In genomic region chr20:52552181-52552872, GRCh38 we compare ENCODE assay signal across 19 cellular contexts.
DNase-seq lines count a peak whose midpoint lies in the region; ATAC-seq and TF ChIP-seq lines count a peak whose summit lies in the region.
"Had no signal": no experiment of that assay in that cellular context is flagged by ENCODE, and none has a peak within 500 bp of the region (broad histone marks: within the 10 kb centered on the region; RNA-seq: fewer than 3 reads in every experiment).

No MANE protein-coding gene starts in this region.

- TF ChIP-seq CTCF in GM23338 (conservative IDR thresholded peaks at IDR 0.05; ENCODE audit: low read depth in 2 of 2): no peak
- no peak for TF ChIP-seq CTCF in fibroblast of lung (conservative IDR thresholded peaks at IDR 0.05 in 1 of 2, IDR thresholded peaks at IDR 0.05 in 1 of 2; ENCODE audit: low read depth in 1 of 2, low read length in 2 of 2)
- TF ChIP-seq CTCF in type B pancreatic cell (conservative IDR thresholded peaks at IDR 0.05): no peak
- TF ChIP-seq CTCF in gastrocnemius medialis (IDR thresholded peaks at IDR 0.05 in 4 of 5, conservative IDR thresholded peaks at IDR 0.05 in 1 of 5): no peak

- in situ Hi-C loops in gastrocnemius medialis (cut with MboI; ENCODE audit: low sequenced_read_pairs in 4 of 4): no loop called here

- H3K27ac ChIP-seq in GM23338 (ENCODE audit: low read depth) (0 out of 2 replicates have a peak overlapping the region, but pooled peaks have one; percentile 61), fibroblast of lung (ENCODE audit: insufficient read depth, low read length) (no peak overlapping the region), gastrocnemius medialis (no peak overlapping the region)
- H3K27ac ChIP-seq: lower lobe of right lung, transverse colon had no signal

- H3K36me3 Mint-ChIP-seq in GM23338 (ENCODE audit: low read depth) (peaks cover 3% of the 10 kb centered on the region; the same call in 1 of the 3 replicates), type B pancreatic cell (no peaks in the 10 kb centered on the region)

- no peaks in the 10 kb centered on the region for H4K20me1 ChIP-seq in GM23338 (replicated peaks; ENCODE audit: insufficient read depth)
- H4K20me1 ChIP-seq in fibroblast of lung (ENCODE audit: control insufficient read depth, extremely low read depth, insufficient read depth, low read length): no peaks in the 10 kb centered on the region

- peak overlapping the region; percentile 54; the same call in 1 of the 2 replicates for H2AFZ ChIP-seq in GM23338
- H2AFZ ChIP-seq in fibroblast of lung (ENCODE audit: low read length): no peak overlapping the region

- ATAC-seq in GM23338: peak; percentile 76
- ATAC-seq in gastrocnemius medialis: no peak
- ATAC-seq: esophagus mucosa, lower lobe of right lung had no signal

- H3K9me3 ChIP-seq in fibroblast of lung (ENCODE audit: control insufficient read depth, insufficient read depth, low read depth, low read length): no peaks in the 10 kb centered on the region
- no peaks in the 10 kb centered on the region for H3K9me3 ChIP-seq in gastrocnemius medialis
- H3K9me3 ChIP-seq: lower lobe of right lung, transverse colon had no signal

- no peaks in the 10 kb centered on the region for H3K9me2 ChIP-seq in GM23338 (ENCODE audit: insufficient read depth)

- no peak overlapping the region for H3K9ac ChIP-seq in fibroblast of lung (ENCODE audit: insufficient read depth, low read length)

- no peak overlapping the region for H3K4me3 Mint-ChIP-seq in GM23338
- H3K4me3 Mint-ChIP-seq in type B pancreatic cell: no peak overlapping the region
- H3K4me3 Mint-ChIP-seq: activated naive CD8-positive, alpha-beta T cell; neural crest cell; T-helper 1 cell treated with Interleukin-12 subunit alpha and Interleukin-12 subunit beta and Interleukin-4 antibody, amounts not matched to agents 30 μg/mL and 1 μg/mL, for 36 hours had no signal

- H3K27me3 Mint-ChIP-seq in GM23338 (ENCODE audit: insufficient read depth, low read depth, poor library complexity) (no peaks in the 10 kb centered on the region), type B pancreatic cell (peaks cover 17% of the 10 kb centered on the region)
- H3K27me3 Mint-ChIP-seq: activated naive CD8-positive, alpha-beta T cell had no signal

- H3K27me3 ChIP-seq in GM23338 (ENCODE audit: insufficient read depth) (no peaks in the 10 kb centered on the region), fibroblast of lung (ENCODE audit: control insufficient read depth, insufficient read depth, low read length) (no peaks in the 10 kb centered on the region), gastrocnemius medialis (no peaks in the 10 kb centered on the region)
- H3K27me3 ChIP-seq: transverse colon had no signal

- H3K36me3 ChIP-seq in GM23338 (ENCODE audit: insufficient read depth) (no peaks in the 10 kb centered on the region), fibroblast of lung (ENCODE audit: control insufficient read depth, insufficient read depth, low read length) (no peaks in the 10 kb centered on the region), gastrocnemius medialis (no peaks in the 10 kb centered on the region)
- H3K36me3 ChIP-seq: lower lobe of right lung, transverse colon had no signal

- H3K9me3 Mint-ChIP-seq in GM23338 (peaks cover 11% of the 10 kb centered on the region; the same call in 2 of the 3 replicates), type B pancreatic cell (peaks cover 3% of the 10 kb centered on the region)

- H3F3A ChIP-seq in GM23338 (replicated peaks; ENCODE audit: low read depth): no peaks in the 10 kb centered on the region

- H3K4me1 Mint-ChIP-seq in GM23338 (peaks cover 13% of the 10 kb centered on the region), type B pancreatic cell (ENCODE audit: unreplicated experiment) (no peaks in the 10 kb centered on the region)
- H3K4me1 Mint-ChIP-seq: neural crest cell had no signal

- H3K27ac Mint-ChIP-seq in GM23338 (peak overlapping the region; percentile 28; the same call in 1 of the 2 replicates), type B pancreatic cell (no peak overlapping the region)
- H3K27ac Mint-ChIP-seq: activated naive CD8-positive, alpha-beta T cell; T-helper 1 cell treated with Interleukin-12 subunit alpha and Interleukin-12 subunit beta and Interleukin-4 antibody, amounts not matched to agents 30 μg/mL and 1 μg/mL, for 36 hours had no signal

- H3K79me2 ChIP-seq in GM23338 (replicated peaks; ENCODE audit: insufficient read depth) (no peaks in the 10 kb centered on the region), fibroblast of lung (ENCODE audit: control insufficient read depth, insufficient read depth, low read length) (no peaks in the 10 kb centered on the region)

- H3K4me3 ChIP-seq in GM23338 (no peak overlapping the region), fibroblast of lung (replicated peaks in 1 of 4; ENCODE audit: control extremely low read depth in 1 of 4, insufficient read depth in 1 of 4, low read depth in 3 of 4, low read length in 4 of 4) (no peak overlapping the region), skeletal muscle cell (ENCODE audit: low read depth, low read length) (no peak overlapping the region), gastrocnemius medialis (no peak overlapping the region)
- H3K4me3 ChIP-seq: lower lobe of right lung, transverse colon had no signal

- TF ChIP-seq POLR2A in gastrocnemius medialis (IDR thresholded peaks at IDR 0.05): no peak

- intact Hi-C loops in gastrocnemius medialis (cut with DNase I; ENCODE audit: low total_unique reads): no loop called here

- peak; percentile 38 for DNase-seq in GM23338 (ENCODE audit: low spot score)
- peak; percentile 66 for DNase-seq in RKO (ENCODE audit: low spot score)
- peak; percentile 22 to 89 for DNase-seq in fibroblast of lung (ENCODE audit: low read depth in 2 of 2)
- DNase-seq in skeletal muscle cell (ENCODE audit: low read depth): peak; percentile 32
- no peak for DNase-seq in stimulated activated naive CD4-positive, alpha-beta T cell (lab: John Stamatoyannopoulos, UW)
- DNase-seq in type B pancreatic cell (ENCODE audit: extremely low spot score, unreplicated experiment): no peak
- DNase-seq in gastrocnemius medialis: no peak
- DNase-seq in hippocampal formation (lab: John Stamatoyannopoulos, UW): no peak
- DNase-seq: activated T-cell treated with anti-CD3 and anti-CD28 coated beads for 4 hours, GDM1, KBM-7, lower lobe of right lung, NCI-H69, retina, transverse colon had no signal

- H3K4me2 ChIP-seq in GM23338: no peak overlapping the region
- no peak overlapping the region for H3K4me2 ChIP-seq in fibroblast of lung (ENCODE audit: extremely low read depth, insufficient read depth, low read length)

- H3K4me1 ChIP-seq in GM23338 (ENCODE audit: insufficient read depth) (peaks cover 10% of the 10 kb centered on the region), fibroblast of lung (ENCODE audit: control insufficient read depth, extremely low read depth, insufficient read depth, low read length) (no peaks in the 10 kb centered on the region), gastrocnemius medialis (no peaks in the 10 kb centered on the region)
- H3K4me1 ChIP-seq: lower lobe of right lung, transverse colon had no signal

TF ChIP-seq in GM23338, 12 proteins besides CTCF, POLR2A, EP300 and RAD21 (continues in another document):
- TF ChIP-seq EZH2phosphoT487 (IDR thresholded peaks at IDR 0.05; ENCODE audit: unreplicated experiment): no peak
- no peak for TF ChIP-seq REST (IDR thresholded peaks at IDR 0.05; ENCODE audit: unreplicated experiment)
- no peak for TF ChIP-seq STAT1 (IDR thresholded peaks at IDR 0.05; ENCODE audit: unreplicated experiment)
- no peak for TF ChIP-seq NANOG (IDR thresholded peaks at IDR 0.05; ENCODE audit: borderline replicate concordance)
- TF ChIP-seq JUNB (IDR thresholded peaks at IDR 0.05; ENCODE audit: unreplicated experiment): no peak
- TF ChIP-seq EZH2 (IDR thresholded peaks at IDR 0.05; ENCODE audit: low read depth, unreplicated experiment): no peak
- no peak for TF ChIP-seq ZNF331 (CRISPR knock-in tag; IDR thresholded peaks at IDR 0.05; ENCODE audit: low read depth)
- TF ChIP-seq CREB1 (CRISPR knock-in tag; IDR thresholded peaks at IDR 0.05; ENCODE audit: low read depth): no peak

Comparison
In these comparisons a context has a peak if more than half of its experiments do, and no peak if none do; other contexts are left out.
1. DNase-seq: peak in GM23338 (single experiment), RKO (single experiment), fibroblast of lung (2 of 2) and skeletal muscle cell (single experiment); none in stimulated activated naive CD4-positive, alpha-beta T cell (0 of 6), type B pancreatic cell (single experiment), gastrocnemius medialis (0 of 2) and hippocampal formation (0 of 2).